ENCODE assay signal across 1 cellular context in the genomic region with DNA sequence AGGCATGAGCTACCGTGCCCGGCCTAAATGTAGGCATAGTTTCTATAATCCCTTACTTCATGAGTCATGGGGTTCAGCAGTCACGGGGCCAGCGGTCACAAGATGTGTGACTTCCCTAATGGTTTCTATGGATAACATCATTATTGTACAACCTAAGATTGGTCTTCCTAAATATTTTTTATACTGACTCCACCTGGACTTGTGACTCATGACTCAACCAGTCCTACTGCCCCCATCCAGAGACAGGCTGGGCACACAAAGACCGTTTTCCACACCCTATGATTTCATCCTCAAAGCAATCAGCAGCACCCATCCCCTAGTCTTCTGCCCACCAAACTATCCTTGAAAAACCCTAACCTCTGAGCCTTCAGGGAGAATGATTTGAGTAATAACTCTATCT.
TF ChIP-seq lines count a peak whose summit lies in the region.

No MANE protein-coding gene starts in this region.

TF ChIP-seq in IMR-90, 13 proteins besides CTCF, POLR2A, EP300 and RAD21 (continued from another document):
- TF ChIP-seq NFE2L2 (IDR thresholded peaks at IDR 0.05; ENCODE audit: low read depth, low read length): no peak
- TF ChIP-seq BHLHE40 (IDR thresholded peaks at IDR 0.05; ENCODE audit: low read depth, low read length): no peak
- no peak for TF ChIP-seq MAZ (IDR thresholded peaks at IDR 0.05; ENCODE audit: borderline replicate concordance, low read depth, low read length)
